In genomic region chr22:24951942-24952836, GRCh38 we compare ENCODE assay signal across 7 cellular contexts. TPM values are rescaled to one million over a fixed set of nuclear protein-coding genes. Genes with fewer than 3 reads are reported as not detected.
A peak's percentile ranks its signal among the peaks of the same experiment; 100 is the strongest.
DNase-seq lines count a peak whose midpoint lies in the region; ATAC-seq, FAIRE-seq and TF ChIP-seq lines count a peak whose summit lies in the region.

Gene KIAA1671, plus strand, starts transcription at chr22:24952716. Its CDS starts 75,284 bp downstream, at chr22:25028000.

- POLR2A ChIA-PET in PC-3 (lab: Charles Lee; ENCODE audit: unreplicated experiment) = no interaction called here

- peak; percentile 29 for FAIRE-seq in GM18507 (lab: Jason Lieb, UNC)

- peak; percentile 86 for ATAC-seq in PC-3

- intact Hi-C loops in PC-3 (cut with micrococcal nuclease) = loop anchor here (1.0 to 5.0 kb wide), 3 partner anchors 41 to 96 kb away; no protein-coding TSS in a partner anchor

- no peaks in the 10 kb centered on the region for H3F3A ChIP-seq in PC-3 (ENCODE audit: low read length, unreplicated experiment)

- CTCF ChIA-PET in PC-3 (lab: Charles Lee) = no interaction called here

- TF ChIP-seq CTCF in PC-3 (conservative IDR thresholded peaks at IDR 0.05; ENCODE audit: low read depth, low read length) (peak; percentile 91), epithelial cell of proximal tubule (conservative IDR thresholded peaks at IDR 0.05; ENCODE audit: low read depth, low read length) (peak; percentile 96)

- DNase-seq in GM18507 (ENCODE audit: extremely low spot score, insufficient read length, low read depth) (peak; percentile 95), HPDE6-E6E7 (ENCODE audit: extremely low spot score) (peak; percentile 89), PC-3 (peak; percentile 85), epithelial cell of proximal tubule (ENCODE audit: low read depth) (no peak), mucosa of gallbladder (ENCODE audit: low spot score) (peak; percentile 88)
- DNase-seq in activated T-cell treated with anti-CD3 and anti-CD28 coated beads, Interleukin-2, amount 50 U/mL, for 1 hour = peak; percentile 92
- peak; percentile 53 to 74 for DNase-seq in stimulated activated CD8-positive, alpha-beta memory T cell treated with anti-CD3 and anti-CD28 coated beads, Interleukin-4, amount 100 ng/mL, for 1 hour (ENCODE audit: low read depth in 2 of 2, low spot score in 1 of 2)

- peak within 1 kb of the TSS; percentile 88 for H3K27ac ChIP-seq in PC-3 (ENCODE audit: low read length)

- no peaks in the 10 kb centered on the region for H3K36me3 ChIP-seq in PC-3 (ENCODE audit: low read depth, low read length)

- no peaks in the 10 kb centered on the region for H3K9me2 ChIP-seq in PC-3 (replicated peaks; ENCODE audit: low read length)

- peaks cover 13% of the 10 kb centered on the region for H3K4me1 ChIP-seq in PC-3 (ENCODE audit: insufficient read depth, low read length)

- H4K20me1 ChIP-seq in PC-3 (ENCODE audit: low read length) = no peaks in the 10 kb centered on the region

- no peaks in the 10 kb centered on the region for H3K27me3 ChIP-seq in PC-3 (ENCODE audit: low read length)

- H3K9me3 ChIP-seq in PC-3 (ENCODE audit: low read length) = no peaks in the 10 kb centered on the region

- H3K4me3 ChIP-seq in PC-3 (ENCODE audit: low read length) = peak within 1 kb of the TSS; percentile 98
- H3K4me3 ChIP-seq in epithelial cell of proximal tubule (ENCODE audit: low read depth, low read length) = peak within 1 kb of the TSS; percentile 92

- H3K79me2 ChIP-seq in PC-3 (ENCODE audit: low read length) = peaks cover 44% of the 10 kb centered on the region

- BruUV-seq in PC-3 (replicated peaks; lab: Mats Ljungman, UMichigan) = no TSS peak

- H3K4me2 ChIP-seq in PC-3 (ENCODE audit: low read length) = peak within 1 kb of the TSS; percentile 96

- H2AFZ ChIP-seq in PC-3 (ENCODE audit: low read length) = peak within 1 kb of the TSS; percentile 78

- peak within 1 kb of the TSS; percentile 96 for H3K9ac ChIP-seq in PC-3 (ENCODE audit: low read length)

RNA-seq across cellular contexts. Expression of gene KIAA1671, which starts in this region (rescaled TPM):
- total RNA-seq in PC-3 (2014; rRNA removed) (18.6 and 22.1 TPM in 2 replicates), epithelial cell of proximal tubule (9.0 and 14.1 TPM in 2 replicates), mucosa of gallbladder (85.5 TPM)
